ENCODE assay signal across 8 cellular contexts in genomic region chr2:219218279-219219112, GRCh38.
DNase-seq lines count a peak whose midpoint lies in the region; ATAC-seq, FAIRE-seq and TF ChIP-seq lines count a peak whose summit lies in the region.

Gene ABCB6, minus strand, starts transcription at chr2:219218958. Its CDS starts 285 bp downstream, at chr2:219218673.

- FAIRE-seq in islet of Langerhans (lab: Jason Lieb, UNC): peak; percentile 51

- DNase-seq in NCI-H2107 (lab: John Stamatoyannopoulos, UW) (peak; percentile 81), GF-D8 (lab: John Stamatoyannopoulos, UW) (no peak)
- DNase-seq in activated CD4-positive, CD25-positive, alpha-beta regulatory T cell treated with anti-CD3 and anti-CD28 coated beads, Interleukin-2, amount 50 U/mL, for 72 hours: peak; percentile 88
- peak; percentile 60 to 63 for DNase-seq in central memory CD8-positive, alpha-beta T cell (ENCODE audit: low spot score in 2 of 2)
- DNase-seq in stimulated activated CD4-positive, alpha-beta T cell treated with anti-CD3 and anti-CD28 coated beads, Interleukin-12 subunit alpha, Interleukin-12 subunit beta, amount 100 ng/mL, for 24 hours (ENCODE audit: low read depth in 2 of 2): peak; percentile 80 to 91

- no peaks in the 10 kb centered on the region for H3K9me3 Mint-ChIP-seq in central memory CD8-positive, alpha-beta T cell

- TF ChIP-seq POLR2A in GM15510 (IDR thresholded peaks at IDR 0.05; ENCODE audit: borderline replicate concordance, extremely low read depth, insufficient read length): peak; percentile 89

- peaks cover 13% of the 10 kb centered on the region for H3K4me1 Mint-ChIP-seq in central memory CD8-positive, alpha-beta T cell

- peaks cover 32% of the 10 kb centered on the region for H3K36me3 Mint-ChIP-seq in central memory CD8-positive, alpha-beta T cell (ENCODE audit: insufficient read depth)

- H3K27ac Mint-ChIP-seq in central memory CD8-positive, alpha-beta T cell (ENCODE audit: low read depth): peak within 1 kb of the TSS; percentile 83

- ATAC-seq in HG02870 (IDR thresholded peaks at IDR 0.05; ENCODE audit: unreplicated experiment): peak; percentile 70
- ATAC-seq in central memory CD8-positive, alpha-beta T cell (replicated peaks; ENCODE audit: extremely low read depth, poor library complexity, severe bottlenecking): peak; percentile 63

- peak within 1 kb of the TSS; percentile 79 for H3K4me3 Mint-ChIP-seq in central memory CD8-positive, alpha-beta T cell

- H3K27me3 Mint-ChIP-seq in central memory CD8-positive, alpha-beta T cell: no peaks in the 10 kb centered on the region
